ENCODE assay signal across 8 cellular contexts in the genomic region with DNA sequence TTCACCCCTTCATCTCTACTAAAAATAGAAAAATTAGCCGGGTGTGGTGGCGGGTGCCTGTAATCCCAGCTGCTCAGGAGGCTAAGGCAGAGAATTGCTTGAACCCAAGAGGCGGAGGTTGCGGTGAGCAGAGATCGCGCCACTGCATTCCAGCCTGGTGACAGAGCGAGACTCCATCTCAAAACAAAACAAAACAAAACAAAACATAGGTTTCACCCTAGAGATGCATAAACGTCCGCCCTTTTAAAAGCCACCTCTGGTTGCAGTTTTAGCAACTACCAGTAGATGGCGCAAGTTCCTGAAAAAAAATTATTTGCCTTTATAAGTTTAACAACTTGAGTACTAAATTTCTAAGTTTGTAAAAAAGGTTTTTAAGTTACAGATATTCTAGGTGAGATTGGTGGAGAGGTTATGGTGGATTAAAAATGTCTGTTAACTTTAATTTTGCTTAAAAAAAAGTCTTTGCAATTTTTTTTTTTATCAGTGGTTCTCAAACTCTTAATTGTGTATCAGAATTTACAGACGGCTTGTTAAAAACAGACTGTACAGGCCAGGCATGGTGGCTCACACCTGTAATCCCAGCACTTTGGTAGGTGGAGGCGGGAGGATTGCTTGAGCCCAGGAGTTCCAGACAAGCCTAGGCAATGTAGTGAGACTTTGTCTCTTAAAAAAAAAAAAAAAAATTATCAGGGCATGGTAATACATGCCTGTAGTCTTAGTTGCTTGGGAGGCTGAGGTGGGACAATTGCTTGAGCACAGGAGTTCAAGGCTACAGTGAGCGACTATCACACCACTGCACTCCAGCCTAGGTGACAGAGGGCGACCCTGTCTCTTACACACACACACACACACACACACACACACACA. TPM values are rescaled to one million over a fixed set of nuclear protein-coding genes. Genes with fewer than 3 reads are reported as not detected.
DNase-seq lines count a peak whose midpoint lies in the region; ATAC-seq, FAIRE-seq and TF ChIP-seq lines count a peak whose summit lies in the region.

No MANE protein-coding gene starts in this region.

- intact Hi-C loops in activated CD4-positive, alpha-beta memory T cell treated with anti-CD3 and anti-CD28 coated beads for 36 hours (cut with micrococcal nuclease), result loop anchor here (1.0 to 2.0 kb wide), 3 partner anchors 201 to 758 kb away; no protein-coding TSS in a partner anchor
- intact Hi-C loops in endothelial cell of umbilical vein (cut with micrococcal nuclease), result loop anchor here (1.0 to 2.0 kb wide), 5 partner anchors 112 to 758 kb away; no protein-coding TSS in a partner anchor
- intact Hi-C loops in natural killer cell (cut with micrococcal nuclease), result loop anchor here (1.0 kb wide), 2 partner anchors 299 to 757 kb away; no protein-coding TSS in a partner anchor

- no peaks in the 10 kb centered on the region for H3K27me3 ChIP-seq in endothelial cell of umbilical vein (ENCODE audit: control insufficient read depth in 2 of 2, insufficient read depth in 2 of 2, low read length in 2 of 2)

- in situ Hi-C loops in GM13977 (cut with MboI; ENCODE audit: low pct_unique_long_range_greater_than_20kb, low sequenced_read_pairs, unreplicated experiment), result no loop called here

- H3K4me1 ChIP-seq in endothelial cell of umbilical vein (ENCODE audit: control insufficient read depth, extremely low read depth, insufficient read depth, low read length), result peaks cover 12% of the 10 kb centered on the region

- no peaks in the 10 kb centered on the region for H3K9me3 Mint-ChIP-seq in activated CD4-positive, alpha-beta memory T cell treated with anti-CD3 and anti-CD28 coated beads for 36 hours
- H3K9me3 Mint-ChIP-seq in natural killer cell, result no peaks in the 10 kb centered on the region

- H3K4me1 Mint-ChIP-seq in activated CD4-positive, alpha-beta memory T cell treated with anti-CD3 and anti-CD28 coated beads for 36 hours (ENCODE audit: low read depth), result peaks cover 53% of the 10 kb centered on the region
- H3K4me1 Mint-ChIP-seq in natural killer cell, result peaks cover 30 to 32% of the 10 kb centered on the region in 2 donors

- H3K4me3 Mint-ChIP-seq in activated CD4-positive, alpha-beta memory T cell treated with anti-CD3 and anti-CD28 coated beads for 36 hours, result no peak overlapping the region
- H3K4me3 Mint-ChIP-seq in natural killer cell, result peak overlapping the region; percentile 42

- peak overlapping the region; percentile 49 for H3K9ac ChIP-seq in endothelial cell of umbilical vein (replicated peaks; ENCODE audit: extremely low read depth, insufficient read depth, low read length)

- H3K4me2 ChIP-seq in endothelial cell of umbilical vein (ENCODE audit: insufficient read depth, low read length), result no peak overlapping the region

- peak overlapping the region; percentile 72 for H3K27ac ChIP-seq in endothelial cell of umbilical vein (ENCODE audit: insufficient read depth, low read depth, low read length)

- no peak overlapping the region for H3K4me3 ChIP-seq in endothelial cell of umbilical vein (replicated peaks in 1 of 3; ENCODE audit: insufficient read depth in 1 of 3, low read depth in 1 of 3, low read length in 3 of 3)

- no peak for TF ChIP-seq POLR2A in endothelial cell of umbilical vein (IDR thresholded peaks at IDR 0.05; ENCODE audit: low read depth, low read length)

- CTCF ChIA-PET in activated CD4-positive, alpha-beta memory T cell treated with anti-CD3 and anti-CD28 coated beads for 36 hours (lab: Charles Lee), result interaction anchor here (0.7 to 1.0 kb wide), 3 partner anchors 9 to 566 kb away, joined by 3 to 4 read pairs (median 3); no protein-coding TSS in a partner anchor
- CTCF ChIA-PET in endothelial cell of umbilical vein (lab: Charles Lee), result interaction anchor here (0.6 to 2.3 kb wide), 2 partner anchors 14 to 300 kb away, joined by 3 to 13 read pairs; no protein-coding TSS in a partner anchor

- H3K9me1 ChIP-seq in endothelial cell of umbilical vein (replicated peaks; ENCODE audit: control insufficient read depth, extremely low read depth, insufficient read depth, low read length), result no peaks in the 10 kb centered on the region

- peak; percentile 76 for TF ChIP-seq CTCF in GM13977 (IDR thresholded peaks at IDR 0.05; ENCODE audit: extremely low read depth, insufficient read depth, missing control alignments)
- peak; percentile 59 to 69 for TF ChIP-seq CTCF in endothelial cell of umbilical vein (IDR thresholded peaks at IDR 0.05; ENCODE audit: extremely low read depth in 1 of 2, insufficient read depth in 1 of 2, low read depth in 1 of 2, low read length in 2 of 2)
- TF ChIP-seq CTCF in natural killer cell (IDR thresholded peaks at IDR 0.05), result peak; percentile 90

- H4K20me1 ChIP-seq in endothelial cell of umbilical vein (replicated peaks; ENCODE audit: control insufficient read depth, extremely low read depth, insufficient read depth, low read length), result no peaks in the 10 kb centered on the region

- H2AFZ ChIP-seq in endothelial cell of umbilical vein (ENCODE audit: low read depth, low read length), result no peak overlapping the region

- DNase-seq in AML-193 (lab: John Stamatoyannopoulos, UW), result peak; percentile 63 to 64
- DNase-seq in GM13977 (ENCODE audit: low spot score), result peak; percentile 65
- DNase-seq in NCI-H226, result peak; percentile 29
- peak; percentile 73 for DNase-seq in activated CD4-positive, alpha-beta memory T cell treated with anti-CD3 and anti-CD28 coated beads for 36 hours
- DNase-seq in endothelial cell of umbilical vein (ENCODE audit: low read depth, low spot score), result peak; percentile 87
- DNase-seq in natural killer cell, result peak; percentile 21
- no peak for DNase-seq in SHP77 treated with DMSO at 0.1 percent for 48 hours (lab: John Stamatoyannopoulos, UW)
- DNase-seq in NK-92 treated with Interleukin-12 subunit alpha and Interleukin-12 subunit beta, amount 100 ng/mL, for 24 hours (lab: John Stamatoyannopoulos, UW), result no peak

- H3K27me3 Mint-ChIP-seq in activated CD4-positive, alpha-beta memory T cell treated with anti-CD3 and anti-CD28 coated beads for 36 hours, result no peaks in the 10 kb centered on the region
- H3K27me3 Mint-ChIP-seq in natural killer cell (ENCODE audit: low read depth in 2 of 2), result no peaks in the 10 kb centered on the region

- ATAC-seq in natural killer cell, result peak; percentile 75 to 80 (median 75)

- H3K79me2 ChIP-seq in endothelial cell of umbilical vein (ENCODE audit: control insufficient read depth, insufficient read depth, low read length), result peaks cover 16% of the 10 kb centered on the region

- no peaks in the 10 kb centered on the region for H3K9me3 ChIP-seq in endothelial cell of umbilical vein (replicated peaks; ENCODE audit: control insufficient read depth, insufficient read depth, low read length)

- POLR2A ChIA-PET in activated CD4-positive, alpha-beta memory T cell treated with anti-CD3 and anti-CD28 coated beads for 36 hours (lab: Charles Lee), result no interaction called here
- POLR2A ChIA-PET in endothelial cell of umbilical vein (lab: Charles Lee), result no interaction called here

- dilution Hi-C loops in endothelial cell of umbilical vein (cut with MboI; ENCODE audit: extremely low pct_ligation_motif_present, low sequenced_read_pairs), result no loop called here

- peaks cover 20% of the 10 kb centered on the region for H3K36me3 Mint-ChIP-seq in activated CD4-positive, alpha-beta memory T cell treated with anti-CD3 and anti-CD28 coated beads for 36 hours
- H3K36me3 Mint-ChIP-seq in natural killer cell, result no peaks in the 10 kb centered on the region

- BruUV-seq in endothelial cell of umbilical vein (replicated peaks; lab: Mats Ljungman, UMichigan), result no TSS peak

- peak; percentile 55 for FAIRE-seq in endothelial cell of umbilical vein (lab: Jason Lieb, UNC)

- peak overlapping the region; percentile 73 for H3K27ac Mint-ChIP-seq in activated CD4-positive, alpha-beta memory T cell treated with anti-CD3 and anti-CD28 coated beads for 36 hours
- H3K27ac Mint-ChIP-seq in natural killer cell, result peak overlapping the region; percentile 35 to 83

- H3K36me3 ChIP-seq in endothelial cell of umbilical vein (ENCODE audit: control insufficient read depth in 2 of 2, extremely low read depth in 1 of 2, insufficient read depth in 2 of 2, low read length in 2 of 2), result no peaks in the 10 kb centered on the region

TF ChIP-seq in endothelial cell of umbilical vein, 7 proteins besides CTCF, POLR2A, EP300 and RAD21:
- TF ChIP-seq JUN (IDR thresholded peaks at IDR 0.05; ENCODE audit: borderline replicate concordance, insufficient read depth, insufficient read length, low read depth), result peak; percentile 28
- TF ChIP-seq, protein P1, sequence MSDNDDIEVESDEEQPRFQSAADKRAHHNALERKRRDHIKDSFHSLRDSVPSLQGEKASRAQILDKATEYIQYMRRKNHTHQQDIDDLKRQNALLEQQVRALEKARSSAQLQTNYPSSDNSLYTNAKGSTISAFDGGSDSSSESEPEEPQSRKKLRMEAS (IDR thresholded peaks at IDR 0.05; ENCODE audit: insufficient read depth, insufficient read length), result no peak
TF ChIP-seq in endothelial cell of umbilical vein: peak in this region for 1.

RNA-seq across cellular contexts. Expression of gene NAA16, which starts 42.1 kb away (rescaled TPM):
- 10 to 100 TPM; 19.2 to 23.2 TPM for total RNA-seq in activated CD4-positive, alpha-beta memory T cell treated with anti-CD3 and anti-CD28 coated beads for 36 hours
- total RNA-seq in endothelial cell of umbilical vein (24.1 and 26.1 TPM in 2 replicates), natural killer cell (10 to 100 TPM; 49.4 to 55.3 (median 53.1) TPM)
- 5.7 and 8.6 TPM in 2 replicates for polyA plus RNA-seq in endothelial cell of umbilical vein
- 5.0 and 6.3 TPM in 2 replicates for polyA plus RNA-seq in endothelial cell of umbilical vein (2011; cell fraction: cytosol; rRNA removed)
- polyA plus RNA-seq in endothelial cell of umbilical vein (2011; cell fraction: nucleus; rRNA removed), result 47.8 and 69.0 TPM in 2 replicates
- polyA plus RNA-seq in endothelial cell of umbilical vein (2012), result 13.2 and 17.7 TPM in 2 replicates
- polyA minus RNA-seq in endothelial cell of umbilical vein, result 11.5 and 12.8 TPM in 2 replicates
- 8.8 TPM for polyA minus RNA-seq in endothelial cell of umbilical vein (2011; cell fraction: cytosol; rRNA and poly(A)+ RNA removed)
- polyA minus RNA-seq in endothelial cell of umbilical vein (2011; cell fraction: nucleus; rRNA and poly(A)+ RNA removed), result 38.2 and 45.8 TPM in 2 replicates

Comparison
In these comparisons a context has a peak if more than half of its experiments do, and no peak if none do; other contexts are left out.
1. DNase-seq: peak in AML-193 (2 of 2), GM13977 (single experiment), NCI-H226 (single experiment), activated CD4-positive, alpha-beta memory T cell treated with anti-CD3 and anti-CD28 coated beads for 36 hours (single experiment), endothelial cell of umbilical vein (single experiment) and natural killer cell (single experiment); none in SHP77 treated with DMSO at 0.1 percent for 48 hours (single experiment) and NK-92 treated with Interleukin-12 subunit alpha and Interleukin-12 subunit beta, amount 100 ng/mL, for 24 hours (single experiment).
2. Peak in every context shown above with its lines, with median percentiles within 50 percentile points of each other: CTCF ChIP-seq.